3 cellular contexts compared by ENCODE assay signal in genomic region chr17:49286261-49286973, GRCh38. TPM values are rescaled to one million over a fixed set of nuclear protein-coding genes. Genes with fewer than 3 reads are reported as not detected.
"Had no signal": no experiment of that assay in that cellular context is flagged by ENCODE, and none has a peak within 500 bp of the region (broad histone marks: within the 10 kb centered on the region; RNA-seq: fewer than 3 reads in every experiment).

No MANE protein-coding gene starts in this region.

RNA-seq across cellular contexts. Expression of gene PHOSPHO1, which starts 55.8 kb away (rescaled TPM):
- total RNA-seq: hepatocyte, lung microvascular endothelial cell, transverse colon had no signal
